In genomic region chr18:45497595-45498269, GRCh38 we compare ENCODE assay signal across 26 cellular contexts.
A peak's percentile ranks its signal among the peaks of the same experiment; 100 is the strongest.
DNase-seq lines count a peak whose midpoint lies in the region; ATAC-seq, FAIRE-seq and TF ChIP-seq lines count a peak whose summit lies in the region.
"Had no signal": no experiment of that assay in that cellular context is flagged by ENCODE, and none has a peak within 500 bp of the region (broad histone marks: within the 10 kb centered on the region; RNA-seq: fewer than 3 reads in every experiment).

No MANE protein-coding gene starts in this region.

- intact Hi-C loops in gastrocnemius medialis (cut with DNase I; ENCODE audit: low total_unique reads), result loop anchor here (5.0 kb wide), 1 partner anchor 175 kb away; no protein-coding TSS in a partner anchor

- H3K27ac ChIP-seq in GM23338 (ENCODE audit: low read depth) (no peak overlapping the region), gastrocnemius medialis (peak overlapping the region in 2 of 4 donors; percentile 11 to 14), small intestine (ENCODE audit: low read depth in 1 of 2, low read length in 1 of 2) (no peak overlapping the region)
- H3K27ac ChIP-seq: BLaER1 had no signal

- H3K4me1 Mint-ChIP-seq in GM23338, result peaks cover 3% of the 10 kb centered on the region; the same call in 2 of the 3 replicates
- H3K4me1 Mint-ChIP-seq in neural crest cell, result no peaks in the 10 kb centered on the region
- H3K4me1 Mint-ChIP-seq: CD4-positive, alpha-beta memory T cell; CD4-positive, CD25-positive, alpha-beta regulatory T cell; CD8-positive, alpha-beta memory T cell had no signal

- H3K4me3 ChIP-seq in GM23338, result no peak overlapping the region
- no peak overlapping the region for H3K4me3 ChIP-seq in gastrocnemius medialis
- H3K4me3 ChIP-seq in small intestine (ENCODE audit: low read depth in 1 of 2, low read length in 2 of 2), result no peak overlapping the region
- H3K4me3 ChIP-seq: BLaER1, GM12878 had no signal

- no peaks in the 10 kb centered on the region for H3K27me3 ChIP-seq in GM23338 (ENCODE audit: insufficient read depth)
- no peaks in the 10 kb centered on the region for H3K27me3 ChIP-seq in gastrocnemius medialis
- H3K27me3 ChIP-seq in small intestine (ENCODE audit: control insufficient read depth in 2 of 2, insufficient read depth in 2 of 2, low read length in 2 of 2), result no peaks in the 10 kb centered on the region
- H3K27me3 ChIP-seq: BE2C, BLaER1 had no signal

- FAIRE-seq in small intestine (lab: Jason Lieb, UNC), result no peak
- FAIRE-seq: A204.1, GM12878, GM12892, GM18507 had no signal

- H3K36me3 Mint-ChIP-seq in GM23338 (ENCODE audit: low read depth), result no peaks in the 10 kb centered on the region
- no peaks in the 10 kb centered on the region for H3K36me3 Mint-ChIP-seq in neural crest cell (ENCODE audit: low read depth)
- H3K36me3 Mint-ChIP-seq: CD14-positive monocyte; CD4-positive, alpha-beta memory T cell; CD4-positive, CD25-positive, alpha-beta regulatory T cell; CD8-positive, alpha-beta memory T cell had no signal

- ATAC-seq in GM23338 (no peak), gastrocnemius medialis (peak; percentile 65 to 74)
- ATAC-seq: GM12878 had no signal

- no peaks in the 10 kb centered on the region for H3K9me2 ChIP-seq in GM23338 (ENCODE audit: insufficient read depth)

- H3K4me1 ChIP-seq in GM23338 (ENCODE audit: insufficient read depth) (no peaks in the 10 kb centered on the region), gastrocnemius medialis (peaks cover 0 to 7% of the 10 kb centered on the region in 2 donors), small intestine (ENCODE audit: control insufficient read depth in 2 of 2, insufficient read depth in 1 of 2, low read depth in 1 of 2, low read length in 1 of 2) (no peaks in the 10 kb centered on the region)
- H3K4me1 ChIP-seq: BE2C, BLaER1 had no signal

- H3K9me3 Mint-ChIP-seq in GM23338 (no peaks in the 10 kb centered on the region), neural crest cell (no peaks in the 10 kb centered on the region)
- H3K9me3 Mint-ChIP-seq: CD8-positive, alpha-beta memory T cell had no signal

- TF ChIP-seq CTCF in GM23338 (conservative IDR thresholded peaks at IDR 0.05; ENCODE audit: low read depth in 2 of 2) (no peak), neural crest cell (conservative IDR thresholded peaks at IDR 0.05) (no peak), gastrocnemius medialis (IDR thresholded peaks at IDR 0.05 in 4 of 5, conservative IDR thresholded peaks at IDR 0.05 in 1 of 5) (no peak)

- no peak overlapping the region for H3K4me2 ChIP-seq in GM23338
- H3K4me2 ChIP-seq: BLaER1 had no signal

- in situ Hi-C loops in gastrocnemius medialis (cut with MboI; ENCODE audit: low sequenced_read_pairs in 4 of 4), result no loop called here

- H3K9me3 ChIP-seq in gastrocnemius medialis, result no peaks in the 10 kb centered on the region
- H3K9me3 ChIP-seq in small intestine (ENCODE audit: control insufficient read depth, low read depth), result no peaks in the 10 kb centered on the region
- H3K9me3 ChIP-seq: BE2C, BLaER1 had no signal

- no peak overlapping the region for H3K4me3 Mint-ChIP-seq in GM23338
- H3K4me3 Mint-ChIP-seq in neural crest cell, result no peak overlapping the region
- H3K4me3 Mint-ChIP-seq: CD14-positive monocyte; CD4-positive, alpha-beta memory T cell; CD4-positive, CD25-positive, alpha-beta regulatory T cell; CD8-positive, alpha-beta memory T cell had no signal

- no peak overlapping the region; the same call in 1 of the 2 replicates for H3K27ac Mint-ChIP-seq in GM23338
- H3K27ac Mint-ChIP-seq in neural crest cell (ENCODE audit: unreplicated experiment), result peak overlapping the region; percentile 8
- H3K27ac Mint-ChIP-seq: CD14-positive monocyte; CD4-positive, alpha-beta memory T cell; CD4-positive, CD25-positive, alpha-beta regulatory T cell; CD8-positive, alpha-beta memory T cell had no signal

- H2AFZ ChIP-seq in GM23338, result 0 out of 2 replicates have a peak overlapping the region, but pooled peaks have one; percentile 10

- H3K79me2 ChIP-seq in GM23338 (replicated peaks; ENCODE audit: insufficient read depth), result no peaks in the 10 kb centered on the region

- H3K36me3 ChIP-seq in GM23338 (ENCODE audit: insufficient read depth) (no peaks in the 10 kb centered on the region), gastrocnemius medialis (no peaks in the 10 kb centered on the region), small intestine (ENCODE audit: control insufficient read depth in 2 of 2, insufficient read depth in 2 of 2, low read length in 2 of 2) (no peaks in the 10 kb centered on the region)
- H3K36me3 ChIP-seq: BE2C, BLaER1 had no signal

- no peak for DNase-seq in GM23338 (ENCODE audit: low spot score)
- DNase-seq in neural crest cell (ENCODE audit: low read depth, low spot score), result no peak
- no peak for DNase-seq in gastrocnemius medialis
- no peak for DNase-seq in activated CD4-positive, CD25-positive, alpha-beta regulatory T cell (lab: John Stamatoyannopoulos, UW)
- no peak for DNase-seq in small intestine
- DNase-seq: 8988T; ACHN; BE2C; C1 segment of cervical spinal cord; CD4-positive, alpha-beta memory T cell; CD4-positive, CD25-positive, alpha-beta regulatory T cell; CD8-positive, alpha-beta memory T cell; COR-L47; DMS 273 treated with DMSO at 0.1 percent for 48 hours; DMS153; DMS53; DMS79; DND-41; EL; GDM1 had no signal

- H4K20me1 ChIP-seq in GM23338 (replicated peaks; ENCODE audit: insufficient read depth), result no peaks in the 10 kb centered on the region
- H4K20me1 ChIP-seq: BLaER1 had no signal

- H3K27me3 Mint-ChIP-seq in GM23338 (ENCODE audit: insufficient read depth, low read depth, poor library complexity), result peaks cover 4% of the 10 kb centered on the region
- H3K27me3 Mint-ChIP-seq in neural crest cell (ENCODE audit: low read depth), result peaks cover 3% of the 10 kb centered on the region
- H3K27me3 Mint-ChIP-seq: CD4-positive, CD25-positive, alpha-beta regulatory T cell had no signal

- WGBS in small intestine, 3 donors, result 92 to 96% (median 93%) methylated on average over 5 of the region's 5 CpGs

- no peak for TF ChIP-seq POLR2A in gastrocnemius medialis (IDR thresholded peaks at IDR 0.05)

- H3F3A ChIP-seq in GM23338 (replicated peaks; ENCODE audit: low read depth), result no peaks in the 10 kb centered on the region

TF ChIP-seq in GM23338, 12 proteins besides CTCF, POLR2A, EP300 and RAD21 (continues in another document):
- TF ChIP-seq, protein P1, sequence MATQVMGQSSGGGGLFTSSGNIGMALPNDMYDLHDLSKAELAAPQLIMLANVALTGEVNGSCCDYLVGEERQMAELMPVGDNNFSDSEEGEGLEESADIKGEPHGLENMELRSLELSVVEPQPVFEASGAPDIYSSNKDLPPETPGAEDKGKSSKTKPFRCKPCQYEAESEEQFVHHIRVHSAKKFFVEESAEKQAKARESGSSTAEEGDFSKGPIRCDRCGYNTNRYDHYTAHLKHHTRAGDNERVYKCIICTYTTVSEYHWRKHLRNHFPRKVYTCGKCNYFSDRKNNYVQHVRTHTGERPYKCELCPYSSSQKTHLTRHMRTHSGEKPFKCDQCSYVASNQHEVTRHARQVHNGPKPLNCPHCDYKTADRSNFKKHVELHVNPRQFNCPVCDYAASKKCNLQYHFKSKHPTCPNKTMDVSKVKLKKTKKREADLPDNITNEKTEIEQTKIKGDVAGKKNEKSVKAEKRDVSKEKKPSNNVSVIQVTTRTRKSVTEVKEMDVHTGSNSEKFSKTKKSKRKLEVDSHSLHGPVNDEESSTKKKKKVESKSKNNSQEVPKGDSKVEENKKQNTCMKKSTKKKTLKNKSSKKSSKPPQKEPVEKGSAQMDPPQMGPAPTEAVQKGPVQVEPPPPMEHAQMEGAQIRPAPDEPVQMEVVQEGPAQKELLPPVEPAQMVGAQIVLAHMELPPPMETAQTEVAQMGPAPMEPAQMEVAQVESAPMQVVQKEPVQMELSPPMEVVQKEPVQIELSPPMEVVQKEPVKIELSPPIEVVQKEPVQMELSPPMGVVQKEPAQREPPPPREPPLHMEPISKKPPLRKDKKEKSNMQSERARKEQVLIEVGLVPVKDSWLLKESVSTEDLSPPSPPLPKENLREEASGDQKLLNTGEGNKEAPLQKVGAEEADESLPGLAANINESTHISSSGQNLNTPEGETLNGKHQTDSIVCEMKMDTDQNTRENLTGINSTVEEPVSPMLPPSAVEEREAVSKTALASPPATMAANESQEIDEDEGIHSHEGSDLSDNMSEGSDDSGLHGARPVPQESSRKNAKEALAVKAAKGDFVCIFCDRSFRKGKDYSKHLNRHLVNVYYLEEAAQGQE (IDR thresholded peaks at IDR 0.05; ENCODE audit: unreplicated experiment), result no peak
- TF ChIP-seq ZNF114 (CRISPR knock-in tag; IDR thresholded peaks at IDR 0.05), result no peak
- no peak for TF ChIP-seq POLR2AphosphoS5 (IDR thresholded peaks at IDR 0.05; ENCODE audit: low read depth)
- TF ChIP-seq EZH2 (IDR thresholded peaks at IDR 0.05; ENCODE audit: low read depth, unreplicated experiment), result no peak
- no peak for TF ChIP-seq STAT1 (IDR thresholded peaks at IDR 0.05; ENCODE audit: unreplicated experiment)
- TF ChIP-seq ZNF331 (CRISPR knock-in tag; IDR thresholded peaks at IDR 0.05; ENCODE audit: low read depth), result no peak
